Comparison of ENCODE assay signal across 17 cellular contexts in the genomic region with DNA sequence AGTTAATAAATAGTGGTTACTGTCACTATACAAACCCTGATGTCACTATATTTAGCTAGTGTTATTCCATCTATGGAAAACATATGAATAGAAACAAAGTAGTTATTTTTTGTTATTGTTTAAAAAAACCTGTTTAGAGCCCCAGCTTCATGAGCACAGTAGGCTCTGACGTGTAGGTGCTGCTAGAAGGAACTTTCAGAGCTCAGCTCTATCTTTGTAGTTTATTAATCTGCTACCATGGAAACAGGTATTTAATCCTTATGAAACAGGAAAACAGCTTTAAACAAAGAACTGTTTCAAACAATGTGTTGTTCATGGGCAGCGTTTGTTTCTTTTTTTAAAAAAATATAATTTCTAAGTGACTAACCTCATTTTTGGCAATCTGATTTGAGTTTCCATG.
"Had no signal": no experiment of that assay in that cellular context is flagged by ENCODE, and none has a peak within 500 bp of the region (broad histone marks: within the 10 kb centered on the region; RNA-seq: fewer than 3 reads in every experiment).

No MANE protein-coding gene starts in this region.

- H3K27me3 ChIP-seq: esophagus muscularis mucosa, neutrophil, right atrium auricular region, suprapubic skin, thyroid gland had no signal

- H3K9me3 ChIP-seq: esophagus muscularis mucosa, neutrophil, right atrium auricular region, suprapubic skin, thyroid gland had no signal

- H3K4me1 ChIP-seq: esophagus muscularis mucosa, suprapubic skin, thyroid gland had no signal

- H3K4me3 ChIP-seq: esophagus muscularis mucosa, right atrium auricular region, suprapubic skin, thyroid gland had no signal

- H3K27ac ChIP-seq: epithelial cell of prostate, esophagus muscularis mucosa, neutrophil, right atrium auricular region, suprapubic skin, thyroid gland had no signal

- H3K36me3 ChIP-seq: esophagus muscularis mucosa, neutrophil, right atrium auricular region, suprapubic skin, thyroid gland had no signal

- H3K27ac Mint-ChIP-seq: dendritic cell treated with granulocyte-macrophage colony-stimulating factor and Interleukin-4, amounts not matched to agents 40 ng/mL and 50 ng/mL, for 4 days; effector memory CD8-positive, alpha-beta T cell; immature natural killer cell; naive thymus-derived CD4-positive, alpha-beta T cell; type B pancreatic cell had no signal

- DNase-seq: effector memory CD8-positive, alpha-beta T cell; foreskin fibroblast; immature natural killer cell; kidney; mammary epithelial cell; naive thymus-derived CD4-positive, alpha-beta T cell; small intestine; stimulated activated CD4-positive, alpha-beta T cell treated with anti-CD3 and anti-CD28 coated beads, Interleukin-12 subunit alpha, Interleukin-12 subunit beta, amount 100 ng/mL, for 4 hours; stimulated activated naive CD4-positive, alpha-beta T cell treated with Interleukin-2 at 50 U/mL for 16 hours; thyroid gland had no signal

- H3K4me1 Mint-ChIP-seq: immature natural killer cell; naive thymus-derived CD4-positive, alpha-beta T cell had no signal

- H3K9me3 Mint-ChIP-seq: dendritic cell treated with granulocyte-macrophage colony-stimulating factor and Interleukin-4, amounts not matched to agents 40 ng/mL and 50 ng/mL, for 4 days; effector memory CD8-positive, alpha-beta T cell; naive thymus-derived CD4-positive, alpha-beta T cell; type B pancreatic cell had no signal

- H3K27me3 Mint-ChIP-seq: dendritic cell treated with granulocyte-macrophage colony-stimulating factor and Interleukin-4, amounts not matched to agents 40 ng/mL and 50 ng/mL, for 4 days; effector memory CD8-positive, alpha-beta T cell; naive thymus-derived CD4-positive, alpha-beta T cell; type B pancreatic cell had no signal

- ATAC-seq: effector memory CD8-positive, alpha-beta T cell; naive thymus-derived CD4-positive, alpha-beta T cell had no signal

- H3K36me3 Mint-ChIP-seq: immature natural killer cell; naive thymus-derived CD4-positive, alpha-beta T cell; type B pancreatic cell had no signal

- H3K4me3 Mint-ChIP-seq: dendritic cell treated with granulocyte-macrophage colony-stimulating factor and Interleukin-4, amounts not matched to agents 40 ng/mL and 50 ng/mL, for 4 days; effector memory CD8-positive, alpha-beta T cell; immature natural killer cell; naive thymus-derived CD4-positive, alpha-beta T cell; type B pancreatic cell had no signal
